In the genomic region with DNA sequence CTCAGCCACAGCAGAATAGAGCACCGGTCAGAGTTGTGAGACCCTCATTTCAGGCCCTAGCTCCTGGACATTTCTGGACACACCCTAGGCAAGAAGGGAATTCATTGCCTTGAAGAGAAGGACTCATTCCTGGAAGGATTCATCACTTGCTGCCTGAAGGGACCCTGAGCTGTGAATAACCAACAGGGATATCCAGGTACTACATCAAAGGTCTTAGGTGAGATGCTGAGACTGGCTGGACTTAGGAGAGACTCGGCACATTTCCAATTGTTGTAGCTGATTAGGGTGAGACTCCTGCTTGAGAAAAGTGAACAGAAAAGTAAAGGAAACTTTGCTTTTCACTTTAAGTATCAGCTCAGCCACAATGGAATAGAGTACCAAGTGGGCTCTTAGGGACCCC, we compare ENCODE assay signal across 32 cellular contexts.
"Had no signal": no experiment of that assay in that cellular context is flagged by ENCODE, and none has a peak within 500 bp of the region (broad histone marks: within the 10 kb centered on the region; RNA-seq: fewer than 3 reads in every experiment).

No MANE protein-coding gene starts in this region.

- H3K27ac Mint-ChIP-seq: activated CD4-positive, alpha-beta T cell treated with anti-CD3 and anti-CD28 coated beads for 36 hours; activated CD8-positive, alpha-beta T cell treated with anti-CD3 and anti-CD28 coated beads for 36 hours; activated naive CD4-positive, alpha-beta T cell treated with anti-CD3 and anti-CD28 coated beads, Interleukin-2, amount 50 U/mL, for 24 hours; activated naive CD8-positive, alpha-beta T cell treated with anti-CD3 and anti-CD28 coated beads, Interleukin-2, amount 10 ng/mL, durations not matched to agents 7 days and 5 days; activated T-cell treated with anti-CD3 and anti-CD28 coated beads, Interleukin-2, amount 50 U/mL, for 72 hours; activated T-helper 17 cell treated with anti-CD3 and anti-CD28 coated beads, Interleukin-2, amount 50 U/mL, for 72 hours; T-helper 1 cell treated with Interleukin-12 subunit alpha and Interleukin-12 subunit beta and Interleukin-4 antibody, amounts not matched to agents 30 μg/mL and 1 μg/mL, for 36 hours; T-helper 2 cell treated with Interferon-gamma antibody and Interleukin-4, amounts not matched to agents 5 μg/mL and 100 μg/mL, for 36 hours had no signal

- DNase-seq: activated CD4-positive, alpha-beta T cell treated with anti-CD3 and anti-CD28 coated beads for 36 hours; activated CD4-positive, alpha-beta T cell treated with anti-CD3 and anti-CD28 coated beads, Interleukin-2, amount 50 U/mL, for 4 hours; activated CD8-positive, alpha-beta T cell treated with anti-CD3 and anti-CD28 coated beads for 36 hours; activated effector memory CD4-positive, alpha-beta T cell treated with anti-CD3 and anti-CD28 coated beads, Interleukin-2, amount 50 U/mL, for 16 hours; activated naive CD4-positive, alpha-beta T cell; activated naive CD8-positive, alpha-beta T cell treated with anti-CD3 and anti-CD28 coated beads, Interleukin-2, amount 10 ng/mL, durations not matched to agents 7 days and 5 days; activated T-cell treated with anti-CD3 and anti-CD28 coated beads, Interleukin-2, amount 50 U/mL, for 1 hour; activated T-cell treated with anti-CD3 and anti-CD28 coated beads, Interleukin-2, amount 50 U/mL, for 72 hours; amygdala; body of pancreas; caudate nucleus; NCI-H1092 treated with DMSO at 0.1 percent for 48 hours; NCI-H146; NCI-H2029 treated with DMSO at 0.1 percent for 48 hours; NCI-H226; NCI-H446 treated with DMSO at 0.1 percent for 48 hours; NCI-H524; Peyer's patch; RPMI8226; SHP77 treated with DMSO at 0.1 percent for 48 hours; SK-N-SH had no signal

- H3K27ac ChIP-seq: ascending aorta, body of pancreas, Peyer's patch had no signal

- H3K27me3 Mint-ChIP-seq: activated naive CD4-positive, alpha-beta T cell treated with anti-CD3 and anti-CD28 coated beads, Interleukin-2, amount 50 U/mL, for 24 hours; activated T-helper 17 cell treated with anti-CD3 and anti-CD28 coated beads, Interleukin-2, amount 50 U/mL, for 72 hours had no signal

- H3K9ac ChIP-seq: SK-N-SH had no signal

- H3K4me3 Mint-ChIP-seq: activated CD4-positive, alpha-beta T cell treated with anti-CD3 and anti-CD28 coated beads for 36 hours; activated CD8-positive, alpha-beta T cell treated with anti-CD3 and anti-CD28 coated beads for 36 hours; activated naive CD4-positive, alpha-beta T cell treated with anti-CD3 and anti-CD28 coated beads, Interleukin-2, amount 50 U/mL, for 24 hours; activated naive CD8-positive, alpha-beta T cell treated with anti-CD3 and anti-CD28 coated beads, Interleukin-2, amount 10 ng/mL, durations not matched to agents 7 days and 5 days; activated T-cell treated with anti-CD3 and anti-CD28 coated beads, Interleukin-2, amount 50 U/mL, for 72 hours; activated T-helper 17 cell treated with anti-CD3 and anti-CD28 coated beads, Interleukin-2, amount 50 U/mL, for 72 hours; T-helper 1 cell treated with Interleukin-12 subunit alpha and Interleukin-12 subunit beta and Interleukin-4 antibody, amounts not matched to agents 30 μg/mL and 1 μg/mL, for 36 hours; T-helper 2 cell treated with Interferon-gamma antibody and Interleukin-4, amounts not matched to agents 5 μg/mL and 100 μg/mL, for 36 hours had no signal

- H3K4me2 ChIP-seq: SK-N-SH had no signal

- H3K4me1 ChIP-seq: ascending aorta, body of pancreas, Peyer's patch had no signal

- H3K9me3 Mint-ChIP-seq: activated naive CD4-positive, alpha-beta T cell treated with anti-CD3 and anti-CD28 coated beads, Interleukin-2, amount 50 U/mL, for 24 hours; activated T-cell treated with anti-CD3 and anti-CD28 coated beads, Interleukin-2, amount 50 U/mL, for 72 hours; activated T-helper 17 cell treated with anti-CD3 and anti-CD28 coated beads, Interleukin-2, amount 50 U/mL, for 72 hours; T-helper 1 cell treated with Interleukin-12 subunit alpha and Interleukin-12 subunit beta and Interleukin-4 antibody, amounts not matched to agents 30 μg/mL and 1 μg/mL, for 36 hours; T-helper 2 cell treated with Interferon-gamma antibody and Interleukin-4, amounts not matched to agents 5 μg/mL and 100 μg/mL, for 36 hours had no signal

- H3K9me3 ChIP-seq: ascending aorta, body of pancreas, Peyer's patch, SJSA1, SK-N-SH had no signal

- H3K36me3 ChIP-seq: ascending aorta, Peyer's patch, SJSA1 had no signal

- H3K4me3 ChIP-seq: ascending aorta, body of pancreas, K562, Peyer's patch, SJSA1 had no signal

- ATAC-seq: activated CD4-positive, alpha-beta T cell treated with anti-CD3 and anti-CD28 coated beads for 36 hours; activated CD4-positive, CD25-positive, alpha-beta regulatory T cell treated with anti-CD3 and anti-CD28 coated beads, Interleukin-2, amount 50 U/mL, for 24 hours; activated CD8-positive, alpha-beta T cell treated with anti-CD3 and anti-CD28 coated beads for 36 hours; activated T-cell treated with anti-CD3 and anti-CD28 coated beads, Interleukin-2, amount 50 U/mL, for 72 hours; activated T-helper 17 cell treated with anti-CD3 and anti-CD28 coated beads, Interleukin-2, amount 50 U/mL, for 72 hours; body of pancreas; K562; PC-3 had no signal

- H3K4me1 Mint-ChIP-seq: activated naive CD4-positive, alpha-beta T cell treated with anti-CD3 and anti-CD28 coated beads, Interleukin-2, amount 50 U/mL, for 24 hours had no signal

- FAIRE-seq: bronchial epithelial cell, K562, TTC549 had no signal

- H3K36me3 Mint-ChIP-seq: activated naive CD4-positive, alpha-beta T cell treated with anti-CD3 and anti-CD28 coated beads, Interleukin-2, amount 50 U/mL, for 24 hours; activated naive CD8-positive, alpha-beta T cell treated with anti-CD3 and anti-CD28 coated beads, Interleukin-2, amount 10 ng/mL, durations not matched to agents 7 days and 5 days had no signal

- H3K27me3 ChIP-seq: ascending aorta, body of pancreas, Peyer's patch, SJSA1 had no signal
